ENCODE assay signal across 8 cellular contexts in the genomic region with DNA sequence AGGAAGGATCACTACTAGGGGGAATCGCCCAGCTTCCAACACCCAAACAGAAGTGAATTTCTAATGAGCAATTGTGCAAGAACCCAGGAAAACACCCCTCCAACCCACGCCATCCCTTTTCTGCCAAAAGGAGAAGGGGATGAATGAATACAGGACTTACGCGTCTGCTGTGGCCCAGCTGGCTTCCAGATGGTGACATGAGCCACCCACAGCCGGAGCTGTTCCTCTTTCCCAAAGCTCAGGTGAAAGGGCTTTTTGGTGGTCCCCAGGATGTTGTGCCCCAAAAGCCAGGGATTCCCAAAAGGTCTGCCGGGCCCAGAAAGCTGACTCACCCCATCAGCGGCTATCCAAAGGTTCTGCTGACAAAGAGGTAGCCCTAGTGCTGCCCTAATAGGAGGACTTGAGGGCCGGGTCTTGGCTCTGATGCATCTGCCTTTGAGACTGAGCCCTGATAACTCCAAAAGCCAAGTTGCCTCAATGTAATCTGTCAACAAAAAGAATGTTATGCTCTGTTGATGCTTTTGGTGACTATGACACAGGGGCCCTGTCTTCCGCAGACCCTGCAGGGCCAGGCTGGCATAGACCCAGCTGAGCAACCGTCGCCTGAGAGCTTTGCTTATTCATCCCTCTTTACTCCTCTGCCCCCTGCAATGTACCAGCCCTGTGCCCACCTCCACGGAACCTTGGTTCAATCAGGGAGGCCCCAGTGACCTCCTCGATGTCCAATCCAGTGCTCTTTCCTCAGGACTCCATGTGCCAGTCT. TPM values are rescaled to one million over a fixed set of nuclear protein-coding genes. Genes with fewer than 3 reads are reported as not detected.
A peak's percentile ranks its signal among the peaks of the same experiment; 100 is the strongest.
DNase-seq lines count a peak whose midpoint lies in the region; ATAC-seq and TF ChIP-seq lines count a peak whose summit lies in the region.

No MANE protein-coding gene starts in this region.

- H3K9me3 Mint-ChIP-seq in stimulated activated memory B cell treated with anti-CD40 and anti-IgM and Interleukin-4, amounts not matched to agents 10 μg/mL and 1 μg/mL and 100 μg/mL, for 72 hours: no peaks in the 10 kb centered on the region
- H3K9me3 Mint-ChIP-seq in activated CD8-positive, alpha-beta T cell treated with anti-CD3 and anti-CD28 coated beads, Interleukin-2, amount 10 ng/mL, durations not matched to agents 7 days and 5 days (ENCODE audit: insufficient read depth): no peaks in the 10 kb centered on the region

- in situ Hi-C loops in GM23248 (cut with MboI): no loop called here

- H4K20me1 ChIP-seq in GM23248 (ENCODE audit: insufficient read depth): no peaks in the 10 kb centered on the region

- peaks cover 38% of the 10 kb centered on the region for H3K36me3 Mint-ChIP-seq in stimulated activated memory B cell treated with anti-CD40 and anti-IgM and Interleukin-4, amounts not matched to agents 10 μg/mL and 1 μg/mL and 100 μg/mL, for 72 hours
- H3K36me3 Mint-ChIP-seq in activated CD8-positive, alpha-beta T cell treated with anti-CD3 and anti-CD28 coated beads, Interleukin-2, amount 10 ng/mL, durations not matched to agents 7 days and 5 days (ENCODE audit: low read depth): no peaks in the 10 kb centered on the region

- H3K79me2 ChIP-seq in GM23248 (ENCODE audit: insufficient read depth): peaks cover 43% of the 10 kb centered on the region

- H3K36me3 ChIP-seq in GM23248 (ENCODE audit: low read depth) (no peaks in the 10 kb centered on the region), adrenal gland (replicated peaks in 1 of 2) (no peaks in the 10 kb centered on the region)

- no peaks in the 10 kb centered on the region for H3K9me3 ChIP-seq in GM23248 (ENCODE audit: low read depth)
- H3K9me3 ChIP-seq in adrenal gland (replicated peaks in 1 of 3): no peaks in the 10 kb centered on the region

- H3K4me3 ChIP-seq in GM23248 (peak overlapping the region; percentile 20), adrenal gland (no peak overlapping the region)

- H3K9me2 ChIP-seq in GM23248 (ENCODE audit: insufficient read depth): no peaks in the 10 kb centered on the region

- TF ChIP-seq CTCF in adrenal gland (IDR thresholded peaks at IDR 0.05): no peak

- H3K27ac Mint-ChIP-seq in stimulated activated memory B cell treated with anti-CD40 and anti-IgM and Interleukin-4, amounts not matched to agents 10 μg/mL and 1 μg/mL and 100 μg/mL, for 72 hours: peak overlapping the region; percentile 58
- no peak overlapping the region for H3K27ac Mint-ChIP-seq in activated CD8-positive, alpha-beta T cell treated with anti-CD3 and anti-CD28 coated beads, Interleukin-2, amount 10 ng/mL, durations not matched to agents 7 days and 5 days

- ATAC-seq in stimulated activated memory B cell treated with anti-CD40 and anti-IgM and Interleukin-4, amounts not matched to agents 10 μg/mL and 1 μg/mL and 100 μg/mL, for 72 hours: no peak
- no peak for ATAC-seq in GM21528 (IDR thresholded peaks at IDR 0.05; ENCODE audit: low FRiP score, unreplicated experiment)
- no peak for ATAC-seq in GM18505 (IDR thresholded peaks at IDR 0.05; ENCODE audit: unreplicated experiment)
- ATAC-seq in activated CD8-positive, alpha-beta T cell treated with anti-CD3 and anti-CD28 coated beads, Interleukin-2, amount 10 ng/mL, durations not matched to agents 7 days and 5 days: no peak
- ATAC-seq in HG03045 (IDR thresholded peaks at IDR 0.05; ENCODE audit: unreplicated experiment): no peak

- H2AFZ ChIP-seq in GM23248: no peak overlapping the region

- H3K9ac ChIP-seq in GM23248: peak overlapping the region; percentile 44

- POLR2A ChIA-PET in activated CD8-positive, alpha-beta T cell treated with anti-CD3 and anti-CD28 coated beads, Interleukin-2, amount 10 ng/mL, durations not matched to agents 7 days and 5 days (lab: Charles Lee): no interaction called here

- H3K27ac ChIP-seq in GM23248 (peak overlapping the region; percentile 80), adrenal gland (peak overlapping the region; percentile 66 to 95 (median 91))

- WGBS in GM23248 (ENCODE audit: low coverage in 1 of 2, low lambda C conversion rate in 2 of 2, missing lambda C conversion rate in 2 of 2), 2 experiments: 7% methylated on average over 13 of the region's 13 CpGs
- 48 to 59% (median 56%) methylated on average over 9 to 13 of the region's 13 CpGs for WGBS in adrenal gland, 4 donors

- no peak overlapping the region for H3K4me3 Mint-ChIP-seq in stimulated activated memory B cell treated with anti-CD40 and anti-IgM and Interleukin-4, amounts not matched to agents 10 μg/mL and 1 μg/mL and 100 μg/mL, for 72 hours
- no peak overlapping the region for H3K4me3 Mint-ChIP-seq in activated CD8-positive, alpha-beta T cell treated with anti-CD3 and anti-CD28 coated beads, Interleukin-2, amount 10 ng/mL, durations not matched to agents 7 days and 5 days

- intact Hi-C loops in adrenal gland (cut with DNase I): no loop called here

- peak; percentile 90 for DNase-seq in GM23248
- peak in 6 of 7 donors; percentile 56 to 84 (median 64) for DNase-seq in adrenal gland
- DNase-seq in inferior parietal cortex (ENCODE audit: extremely low spot score): peak; percentile 63
- no peak for DNase-seq in activated CD8-positive, alpha-beta T cell treated with anti-CD3 and anti-CD28 coated beads, Interleukin-2, amount 10 ng/mL, durations not matched to agents 7 days and 5 days

- H3K4me1 Mint-ChIP-seq in stimulated activated memory B cell treated with anti-CD40 and anti-IgM and Interleukin-4, amounts not matched to agents 10 μg/mL and 1 μg/mL and 100 μg/mL, for 72 hours: peaks cover 50% of the 10 kb centered on the region
- H3K4me1 Mint-ChIP-seq in activated CD8-positive, alpha-beta T cell treated with anti-CD3 and anti-CD28 coated beads, Interleukin-2, amount 10 ng/mL, durations not matched to agents 7 days and 5 days (ENCODE audit: low read depth): peaks cover 18% of the 10 kb centered on the region

- CTCF ChIA-PET in activated CD8-positive, alpha-beta T cell treated with anti-CD3 and anti-CD28 coated beads, Interleukin-2, amount 10 ng/mL, durations not matched to agents 7 days and 5 days (lab: Charles Lee): no interaction called here

- H3F3A ChIP-seq in GM23248 (ENCODE audit: insufficient read depth): peaks cover 75% of the 10 kb centered on the region

- H3K4me2 ChIP-seq in GM23248 (ENCODE audit: unreplicated experiment): peak overlapping the region; percentile 35

- H3K4me1 ChIP-seq in GM23248 (ENCODE audit: insufficient read depth) (peaks cover 75% of the 10 kb centered on the region), adrenal gland (replicated peaks in 1 of 2) (peaks cover 73 to 100% of the 10 kb centered on the region in 2 donors)

- H3K27me3 Mint-ChIP-seq in stimulated activated memory B cell treated with anti-CD40 and anti-IgM and Interleukin-4, amounts not matched to agents 10 μg/mL and 1 μg/mL and 100 μg/mL, for 72 hours: no peaks in the 10 kb centered on the region
- no peaks in the 10 kb centered on the region for H3K27me3 Mint-ChIP-seq in activated CD8-positive, alpha-beta T cell treated with anti-CD3 and anti-CD28 coated beads, Interleukin-2, amount 10 ng/mL, durations not matched to agents 7 days and 5 days (ENCODE audit: low read depth)

- H3K27me3 ChIP-seq in GM23248 (replicated peaks; ENCODE audit: insufficient read depth) (no peaks in the 10 kb centered on the region), adrenal gland (no peaks in the 10 kb centered on the region)

- TF ChIP-seq POLR2A in adrenal gland (IDR thresholded peaks at IDR 0.05): peak in 1 of 2 donors; percentile 5
- TF ChIP-seq POLR2A in GM18505 (IDR thresholded peaks at IDR 0.05; ENCODE audit: borderline replicate concordance, extremely low read depth, insufficient read depth, insufficient read length): no peak

RNA-seq across cellular contexts. Expression of a gene that starts 14.5 kb away (rescaled TPM):
- total RNA-seq in GM23248 (2014; rRNA removed; shearing (Covaris generic)): 387 and 393 TPM in 2 replicates
- polyA plus RNA-seq in GM23248 (2016; fragmentation: Nextera tagmentation; extraction: Ambion mirVana) (258 and 265 TPM in 2 replicates), adrenal gland (100 to 1,000 TPM in 2 of 3 donors, 10 to 100 TPM in 1; 78.5 to 432 (median 180) TPM)
- total RNA-seq in adrenal gland: 100 to 1,000 TPM; 152 to 735 (median 374) TPM
- total RNA-seq in activated CD8-positive, alpha-beta T cell treated with anti-CD3 and anti-CD28 coated beads, Interleukin-2, amount 10 ng/mL, durations not matched to agents 7 days and 5 days: 1 to 10 TPM; 4.0 to 4.2 TPM

Comparison
In these comparisons a context has a peak if more than half of its experiments do, and no peak if none do; other contexts are left out.
1. RNA of a gene that starts 14.5 kb away (total RNA-seq): 152 to 735 TPM in adrenal gland and 387 to 393 TPM in GM23248; 4.0 to 4.2 TPM in activated CD8-positive, alpha-beta T cell treated with anti-CD3 and anti-CD28 coated beads, Interleukin-2, amount 10 ng/mL, durations not matched to agents 7 days and 5 days; every median in the first group is over 10 times any median in the second.